In the genomic region with DNA sequence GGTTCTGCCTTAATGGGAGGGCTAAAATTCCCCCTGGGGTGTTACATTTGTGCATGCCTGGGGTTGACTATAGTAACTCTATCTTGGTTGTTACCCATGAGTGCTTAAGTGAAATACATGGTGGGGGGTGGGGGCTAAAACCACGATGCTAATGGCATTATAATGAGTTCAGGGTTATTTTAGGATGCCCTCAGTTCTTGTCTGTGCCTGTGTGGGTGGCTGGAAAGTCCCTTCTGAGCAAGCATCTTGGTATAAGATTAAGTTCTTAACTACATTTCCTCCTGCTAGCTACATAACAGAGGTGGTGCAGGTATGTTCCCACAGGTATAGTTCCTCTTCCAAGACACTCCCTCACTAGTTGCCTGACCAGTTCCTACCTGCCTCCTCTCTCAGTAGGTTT, we compare ENCODE assay signal across 12 cellular contexts.
DNase-seq lines count a peak whose midpoint lies in the region; ATAC-seq, FAIRE-seq and TF ChIP-seq lines count a peak whose summit lies in the region.
"Had no signal": no experiment of that assay in that cellular context is flagged by ENCODE, and none has a peak within 500 bp of the region (broad histone marks: within the 10 kb centered on the region; RNA-seq: fewer than 3 reads in every experiment).

No MANE protein-coding gene starts in this region.

- H3K36me3 ChIP-seq in bronchial epithelial cell (ENCODE audit: control insufficient read depth, insufficient read depth, low read length) = no peaks in the 10 kb centered on the region
- H3K36me3 ChIP-seq in heart left ventricle = no peaks in the 10 kb centered on the region
- no peaks in the 10 kb centered on the region for H3K36me3 ChIP-seq in osteoblast (ENCODE audit: insufficient read depth, low read length)

- no peaks in the 10 kb centered on the region for H3K79me2 ChIP-seq in osteoblast (ENCODE audit: insufficient read depth, low read length)

- intact Hi-C loops in heart left ventricle (cut with DNase I) = no loop called here

- peaks cover 1% of the 10 kb centered on the region for H3K27me3 Mint-ChIP-seq in endothelial cell (ENCODE audit: unreplicated experiment)
- H3K27me3 Mint-ChIP-seq: central memory CD8-positive, alpha-beta T cell had no signal

- no peak overlapping the region for H3K4me2 ChIP-seq in osteoblast (ENCODE audit: insufficient read depth, low read length)

- TF ChIP-seq POLR2A in heart left ventricle (IDR thresholded peaks at IDR 0.05) = no peak

- no peak for FAIRE-seq in bronchial epithelial cell (lab: Jason Lieb, UNC)
- FAIRE-seq: D721Med had no signal

- H3K4me3 ChIP-seq in bronchial epithelial cell (ENCODE audit: low read depth, low read length) (no peak overlapping the region), heart left ventricle (no peak overlapping the region), osteoblast (ENCODE audit: insufficient read depth, low read length) (no peak overlapping the region)

- peak; percentile 98 for ATAC-seq in GM18502 (IDR thresholded peaks at IDR 0.05; ENCODE audit: poor library complexity, unreplicated experiment)
- ATAC-seq in GM21367 (IDR thresholded peaks at IDR 0.05; ENCODE audit: unreplicated experiment) = peak; percentile 95
- peak; percentile 97 for ATAC-seq in HG03097 (IDR thresholded peaks at IDR 0.05; ENCODE audit: low FRiP score, unreplicated experiment)
- ATAC-seq in heart left ventricle = no peak
- ATAC-seq: HCT116 had no signal

- no peak for TF ChIP-seq CTCF in bronchial epithelial cell (IDR thresholded peaks at IDR 0.05; ENCODE audit: insufficient read depth, low read length, severe bottlenecking)
- TF ChIP-seq CTCF in heart left ventricle (IDR thresholded peaks at IDR 0.05) = no peak
- TF ChIP-seq CTCF in osteoblast (IDR thresholded peaks at IDR 0.05; ENCODE audit: extremely low read depth, low read depth, low read length) = no peak
- TF ChIP-seq CTCF in endothelial cell (IDR thresholded peaks at IDR 0.05; ENCODE audit: unreplicated experiment) = no peak

- no peaks in the 10 kb centered on the region for H3K4me1 Mint-ChIP-seq in endothelial cell (ENCODE audit: unreplicated experiment)
- H3K4me1 Mint-ChIP-seq: central memory CD8-positive, alpha-beta T cell had no signal

- WGBS in heart left ventricle, 4 donors = 6 to 36% (median 14%) methylated on average over 1 of the region's 1 CpG

- no peaks in the 10 kb centered on the region for H4K20me1 ChIP-seq in osteoblast (ENCODE audit: insufficient read depth, low read length)

- H3K9me3 ChIP-seq in heart left ventricle = peaks cover 0 to 8% (median 0%) of the 10 kb centered on the region in 12 donors
- no peaks in the 10 kb centered on the region for H3K9me3 ChIP-seq in osteoblast (ENCODE audit: low read depth, low read length)

- H3K4me3 Mint-ChIP-seq in endothelial cell (ENCODE audit: unreplicated experiment) = no peak overlapping the region
- H3K4me3 Mint-ChIP-seq: central memory CD8-positive, alpha-beta T cell had no signal

- H2AFZ ChIP-seq in osteoblast (ENCODE audit: low read length) = no peak overlapping the region

- no peak overlapping the region for H3K27ac ChIP-seq in heart left ventricle
- H3K27ac ChIP-seq in osteoblast (ENCODE audit: low read depth, low read length) = no peak overlapping the region

- H3K27ac Mint-ChIP-seq in endothelial cell (ENCODE audit: unreplicated experiment) = no peak overlapping the region

- H3K4me1 ChIP-seq in heart left ventricle (no peaks in the 10 kb centered on the region), osteoblast (ENCODE audit: insufficient read depth, low read length) (no peaks in the 10 kb centered on the region)

- no peaks in the 10 kb centered on the region for H3K9me3 Mint-ChIP-seq in endothelial cell (ENCODE audit: unreplicated experiment)

- H3K27me3 ChIP-seq in bronchial epithelial cell (ENCODE audit: control insufficient read depth, insufficient read depth, low read length) = no peaks in the 10 kb centered on the region
- no peaks in the 10 kb centered on the region for H3K27me3 ChIP-seq in heart left ventricle
- no peaks in the 10 kb centered on the region for H3K27me3 ChIP-seq in osteoblast (ENCODE audit: insufficient read depth, low read length)

- H3K36me3 Mint-ChIP-seq in endothelial cell (ENCODE audit: low read depth, unreplicated experiment) = no peaks in the 10 kb centered on the region

- peak; percentile 35 for DNase-seq in bronchial epithelial cell (ENCODE audit: low read depth)
- DNase-seq in heart left ventricle = no peak
- no peak for DNase-seq in osteoblast (ENCODE audit: insufficient read length, low spot score, missing footprints)
- DNase-seq in DMS53 treated with DMSO at 0.1 percent for 48 hours (lab: John Stamatoyannopoulos, UW; ENCODE audit: unreplicated experiment) = no peak
- no peak for DNase-seq in endothelial cell (ENCODE audit: low spot score)
- DNase-seq: NCI-H187 had no signal

Comparison
In these comparisons a context has a peak if more than half of its experiments do, and no peak if none do; other contexts are left out.
1. ATAC-seq: peak in GM18502 (single experiment), GM21367 (single experiment) and HG03097 (single experiment); none in heart left ventricle (0 of 4).